Comparison of ENCODE assay signal across 22 cellular contexts in genomic region chr6:48389146-48390043, GRCh38.
A peak's percentile ranks its signal among the peaks of the same experiment; 100 is the strongest.
DNase-seq lines count a peak whose midpoint lies in the region; ATAC-seq and TF ChIP-seq lines count a peak whose summit lies in the region.
"Had no signal": no experiment of that assay in that cellular context is flagged by ENCODE, and none has a peak within 500 bp of the region (broad histone marks: within the 10 kb centered on the region; RNA-seq: fewer than 3 reads in every experiment).

No MANE protein-coding gene starts in this region.

- TF ChIP-seq CTCF in Loucy (conservative IDR thresholded peaks at IDR 0.05; ENCODE audit: low read length): no peak
- no peak for TF ChIP-seq CTCF in PC-9 (conservative IDR thresholded peaks at IDR 0.05)
- TF ChIP-seq CTCF in neural progenitor cell (IDR thresholded peaks at IDR 0.05): no peak

- no peak overlapping the region for H3K27ac Mint-ChIP-seq in neural progenitor cell
- H3K27ac Mint-ChIP-seq: activated naive CD8-positive, alpha-beta T cell treated with anti-CD3 and anti-CD28 coated beads for 36 hours; activated T-helper 2 cell treated with anti-CD3 and anti-CD28 coated beads, Interferon-gamma antibody, Interleukin-2, Interleukin-4, amounts not matched to agents 10 μg/mL and 5 μg/mL and 100 μg/mL, durations not matched to agents 14 hours and 24 hours and 36 hours; nephron; T-helper 1 cell treated with Interleukin-12 subunit alpha and Interleukin-12 subunit beta and Interleukin-4 antibody, amounts not matched to agents 30 μg/mL and 1 μg/mL, for 36 hours had no signal

- H3F3A ChIP-seq in Loucy (ENCODE audit: low read depth) (no peaks in the 10 kb centered on the region), PC-9 (ENCODE audit: insufficient read depth, low read depth) (no peaks in the 10 kb centered on the region), neural progenitor cell (ENCODE audit: low read depth) (no peaks in the 10 kb centered on the region)

- no peak overlapping the region for H3K4me3 ChIP-seq in Loucy (ENCODE audit: low read length, poor library complexity, severe bottlenecking)
- no peak overlapping the region for H3K4me3 ChIP-seq in PC-9
- H3K4me3 ChIP-seq in neural progenitor cell: no peak overlapping the region
- H3K4me3 ChIP-seq: upper lobe of left lung had no signal

- H3K36me3 ChIP-seq in Loucy (ENCODE audit: insufficient read depth, low read length): no peaks in the 10 kb centered on the region
- H3K36me3 ChIP-seq in PC-9 (ENCODE audit: low read depth): no peaks in the 10 kb centered on the region; the same call in 1 of the 2 replicates
- H3K36me3 ChIP-seq in neural progenitor cell: no peaks in the 10 kb centered on the region
- H3K36me3 ChIP-seq: upper lobe of left lung had no signal

- H4K20me1 ChIP-seq in Loucy (ENCODE audit: insufficient read depth, low read length, poor library complexity, severe bottlenecking) (no peaks in the 10 kb centered on the region), PC-9 (ENCODE audit: insufficient read depth) (no peaks in the 10 kb centered on the region), neural progenitor cell (ENCODE audit: low read depth) (no peaks in the 10 kb centered on the region)

- no peak for ATAC-seq in HG03280 (IDR thresholded peaks at IDR 0.05; ENCODE audit: unreplicated experiment)
- ATAC-seq: left ventricle myocardium superior, Panc1 had no signal

- H3K9me2 ChIP-seq in Loucy (replicated peaks; ENCODE audit: low read depth, low read length) (no peaks in the 10 kb centered on the region), PC-9 (ENCODE audit: insufficient read depth) (peaks cover 8% of the 10 kb centered on the region)

- H3K9me3 ChIP-seq in Loucy (ENCODE audit: insufficient read depth, low read depth, low read length): no peaks in the 10 kb centered on the region; the same call in 1 of the 2 replicates
- H3K9me3 ChIP-seq in PC-9 (ENCODE audit: insufficient read depth, low read depth): no peaks in the 10 kb centered on the region
- H3K9me3 ChIP-seq in neural progenitor cell (ENCODE audit: low read depth): no peaks in the 10 kb centered on the region
- H3K9me3 ChIP-seq: upper lobe of left lung had no signal

- intact Hi-C loops in PC-9 (cut with micrococcal nuclease; ENCODE audit: unreplicated experiment): no loop called here

- peaks cover 2% of the 10 kb centered on the region for H3K4me1 Mint-ChIP-seq in neural progenitor cell
- H3K4me1 Mint-ChIP-seq: activated naive CD8-positive, alpha-beta T cell treated with anti-CD3 and anti-CD28 coated beads for 36 hours; central memory CD8-positive, alpha-beta T cell; nephron had no signal

- DNase-seq in NCI-H146 (lab: John Stamatoyannopoulos, UW): peak; percentile 6
- no peak for DNase-seq in NCI-H146 treated with DMSO at 0.1 percent for 48 hours (lab: John Stamatoyannopoulos, UW; ENCODE audit: unreplicated experiment)
- no peak for DNase-seq in PC-9
- DNase-seq in neural progenitor cell (ENCODE audit: low spot score): no peak
- DNase-seq in activated effector memory CD4-positive, alpha-beta T cell treated with Interleukin-2 at 50 U/mL for 16 hours: no peak
- DNase-seq in stimulated activated CD4-positive, alpha-beta T cell treated with anti-CD3 and anti-CD28 coated beads, Interleukin-12 subunit alpha, Interleukin-12 subunit beta, amount 100 ng/mL, for 4 hours: no peak
- DNase-seq: activated CD8-positive, alpha-beta memory T cell treated with anti-CD3 and anti-CD28 coated beads, Interleukin-2, amount 50 U/mL, for 48 hours; activated naive CD8-positive, alpha-beta T cell treated with anti-CD3 and anti-CD28 coated beads for 36 hours; AML-193; left ventricle myocardium superior; MM.1S; NCI-H187; upper lobe of left lung had no signal

- H3K4me2 ChIP-seq in Loucy (ENCODE audit: low read depth, low read length, poor library complexity, severe bottlenecking) (no peak overlapping the region), PC-9 (no peak overlapping the region), neural progenitor cell (no peak overlapping the region)

- H3K27ac ChIP-seq in PC-9 (no peak overlapping the region), neural progenitor cell (no peak overlapping the region)
- H3K27ac ChIP-seq: epithelial cell of prostate, parathyroid adenoma, upper lobe of left lung had no signal

- CTCF ChIA-PET in PC-9 (lab: Charles Lee): no interaction called here

- H3K4me3 Mint-ChIP-seq in neural progenitor cell: no peak overlapping the region
- H3K4me3 Mint-ChIP-seq: activated naive CD8-positive, alpha-beta T cell treated with anti-CD3 and anti-CD28 coated beads for 36 hours; central memory CD8-positive, alpha-beta T cell; nephron; T-helper 1 cell treated with Interleukin-12 subunit alpha and Interleukin-12 subunit beta and Interleukin-4 antibody, amounts not matched to agents 30 μg/mL and 1 μg/mL, for 36 hours had no signal

- H3K36me3 Mint-ChIP-seq in neural progenitor cell: no peaks in the 10 kb centered on the region
- H3K36me3 Mint-ChIP-seq: activated naive CD8-positive, alpha-beta T cell treated with anti-CD3 and anti-CD28 coated beads for 36 hours had no signal

- H3K27me3 ChIP-seq in Loucy (ENCODE audit: insufficient read depth, low read length, poor library complexity, severe bottlenecking) (no peaks in the 10 kb centered on the region), PC-9 (ENCODE audit: insufficient read depth, low read depth) (no peaks in the 10 kb centered on the region), neural progenitor cell (no peaks in the 10 kb centered on the region)
- H3K27me3 ChIP-seq: upper lobe of left lung had no signal

- BruUV-seq in PC-9 (replicated peaks; lab: Mats Ljungman, UMichigan): no TSS peak

- H3K9ac ChIP-seq in Loucy (ENCODE audit: low read depth, low read length, poor library complexity, severe bottlenecking): no peak overlapping the region
- no peak overlapping the region for H3K9ac ChIP-seq in neural progenitor cell
- H3K9ac ChIP-seq: parathyroid adenoma had no signal

- POLR2A ChIA-PET in PC-9 (lab: Charles Lee; ENCODE audit: unreplicated experiment): no interaction called here

- H3K4me1 ChIP-seq in Loucy (ENCODE audit: insufficient read depth, low read length, poor library complexity, severe bottlenecking): no peaks in the 10 kb centered on the region
- H3K4me1 ChIP-seq in PC-9 (replicated peaks; ENCODE audit: insufficient read depth): no peaks in the 10 kb centered on the region
- no peaks in the 10 kb centered on the region for H3K4me1 ChIP-seq in neural progenitor cell
- H3K4me1 ChIP-seq: parathyroid adenoma, upper lobe of left lung had no signal

- H3K27me3 Mint-ChIP-seq in neural progenitor cell (ENCODE audit: insufficient read depth, low read depth): peaks cover 4% of the 10 kb centered on the region
- H3K27me3 Mint-ChIP-seq: activated naive CD8-positive, alpha-beta T cell treated with anti-CD3 and anti-CD28 coated beads for 36 hours; central memory CD8-positive, alpha-beta T cell had no signal

- no peaks in the 10 kb centered on the region for H3K9me3 Mint-ChIP-seq in neural progenitor cell
- H3K9me3 Mint-ChIP-seq: nephron had no signal

- H2AFZ ChIP-seq in Loucy (ENCODE audit: low read length): 0 out of 2 replicates have a peak overlapping the region, but pooled peaks have one; percentile 50
- H2AFZ ChIP-seq in PC-9: 0 out of 2 replicates have a peak overlapping the region, but pooled peaks have one; percentile 27
- H2AFZ ChIP-seq in neural progenitor cell (replicated peaks): peak overlapping the region; percentile 29
- H2AFZ ChIP-seq: parathyroid adenoma had no signal

- H3K79me2 ChIP-seq in Loucy (ENCODE audit: insufficient read depth, low read length) (no peaks in the 10 kb centered on the region), PC-9 (ENCODE audit: low read depth) (no peaks in the 10 kb centered on the region), neural progenitor cell (ENCODE audit: low read depth) (no peaks in the 10 kb centered on the region)
- H3K79me2 ChIP-seq: parathyroid adenoma had no signal
